13 cellular contexts compared by ENCODE assay signal in genomic region chr9:19948021-19948420, GRCh38.
DNase-seq lines count a peak whose midpoint lies in the region; ATAC-seq and TF ChIP-seq lines count a peak whose summit lies in the region.
"Had no signal": no experiment of that assay in that cellular context is flagged by ENCODE, and none has a peak within 500 bp of the region (broad histone marks: within the 10 kb centered on the region; RNA-seq: fewer than 3 reads in every experiment).

No MANE protein-coding gene starts in this region.

- H3K4me1 Mint-ChIP-seq in effector memory CD8-positive, alpha-beta T cell (ENCODE audit: low read depth in 2 of 2): no peaks in the 10 kb centered on the region
- peaks cover 4% of the 10 kb centered on the region for H3K4me1 Mint-ChIP-seq in activated T-helper 2 cell treated with anti-CD3 and anti-CD28 coated beads, Interferon-gamma antibody, Interleukin-2, Interleukin-4, amounts not matched to agents 10 μg/mL and 5 μg/mL and 100 μg/mL, durations not matched to agents 14 hours and 24 hours and 36 hours (ENCODE audit: low read depth)
- H3K4me1 Mint-ChIP-seq in activated T-cell treated with anti-CD3 and anti-CD28 coated beads, Interleukin-2, amount 50 U/mL, for 72 hours (ENCODE audit: low read depth): peaks cover 13% of the 10 kb centered on the region
- H3K4me1 Mint-ChIP-seq: CD4-positive, alpha-beta memory T cell had no signal

- DNase-seq in SK-N-MC (ENCODE audit: low read depth, low spot score): no peak
- peak; percentile 13 to 35 for DNase-seq in cardiac fibroblast (ENCODE audit: low read depth in 2 of 2)
- DNase-seq in fibroblast of the aortic adventitia (ENCODE audit: low read depth): peak; percentile 69
- peak; percentile 50 for DNase-seq in renal cortical epithelial cell (ENCODE audit: low read depth)
- no peak for DNase-seq in effector memory CD8-positive, alpha-beta T cell
- DNase-seq in activated T-helper 2 cell treated with anti-CD3 and anti-CD28 coated beads, Interferon-gamma antibody, Interleukin-2, Interleukin-4, amounts not matched to agents 10 μg/mL and 5 μg/mL and 100 μg/mL, durations not matched to agents 14 hours and 24 hours and 36 hours (ENCODE audit: low spot score): no peak
- no peak for DNase-seq in activated T-cell treated with anti-CD3 and anti-CD28 coated beads, Interleukin-2, amount 50 U/mL, for 72 hours
- DNase-seq: BE2C; CD4-positive, alpha-beta memory T cell; DMS79 had no signal

- H3K36me3 ChIP-seq in SK-N-MC (ENCODE audit: insufficient read depth, low read length): no peaks in the 10 kb centered on the region
- H3K36me3 ChIP-seq: BE2C, HAP-1 had no signal

- no peaks in the 10 kb centered on the region for H3K36me3 Mint-ChIP-seq in effector memory CD8-positive, alpha-beta T cell (ENCODE audit: insufficient read depth)
- no peaks in the 10 kb centered on the region for H3K36me3 Mint-ChIP-seq in activated T-helper 2 cell treated with anti-CD3 and anti-CD28 coated beads, Interferon-gamma antibody, Interleukin-2, Interleukin-4, amounts not matched to agents 10 μg/mL and 5 μg/mL and 100 μg/mL, durations not matched to agents 14 hours and 24 hours and 36 hours (ENCODE audit: low read depth)
- peaks cover 0 to 3% of the 10 kb centered on the region in 2 donors for H3K36me3 Mint-ChIP-seq in activated T-cell treated with anti-CD3 and anti-CD28 coated beads, Interleukin-2, amount 50 U/mL, for 72 hours (ENCODE audit: insufficient read depth in 2 of 2)
- H3K36me3 Mint-ChIP-seq: CD4-positive, alpha-beta memory T cell had no signal

- intact Hi-C loops in activated T-helper 2 cell treated with anti-CD3 and anti-CD28 coated beads, Interferon-gamma antibody, Interleukin-2, Interleukin-4, amounts not matched to agents 10 μg/mL and 5 μg/mL and 100 μg/mL, durations not matched to agents 14 hours and 24 hours and 36 hours (cut with micrococcal nuclease): loop anchor here (5.0 kb wide), 1 partner anchor 49 kb away; no protein-coding TSS in a partner anchor

- TF ChIP-seq CTCF in cardiac fibroblast (IDR thresholded peaks at IDR 0.05; ENCODE audit: low read depth, low read length) (no peak), fibroblast of the aortic adventitia (IDR thresholded peaks at IDR 0.05; ENCODE audit: insufficient read depth, low read length) (no peak)

- no peak overlapping the region for H3K4me3 ChIP-seq in SK-N-MC
- no peak overlapping the region for H3K4me3 ChIP-seq in cardiac fibroblast (replicated peaks in 1 of 2; ENCODE audit: low read depth in 2 of 2, low read length in 2 of 2)
- no peak overlapping the region for H3K4me3 ChIP-seq in fibroblast of the aortic adventitia (ENCODE audit: low read depth, low read length)
- H3K4me3 ChIP-seq: GM12878, HAP-1 had no signal

- H3K9me3 ChIP-seq in SK-N-MC (ENCODE audit: low read depth, low read length): no peaks in the 10 kb centered on the region
- H3K9me3 ChIP-seq: BE2C, HAP-1 had no signal

- H3K27me3 Mint-ChIP-seq in effector memory CD8-positive, alpha-beta T cell: peaks cover 15 to 22% of the 10 kb centered on the region in 2 donors
- peaks cover 25% of the 10 kb centered on the region for H3K27me3 Mint-ChIP-seq in activated T-helper 2 cell treated with anti-CD3 and anti-CD28 coated beads, Interferon-gamma antibody, Interleukin-2, Interleukin-4, amounts not matched to agents 10 μg/mL and 5 μg/mL and 100 μg/mL, durations not matched to agents 14 hours and 24 hours and 36 hours (ENCODE audit: low read depth)
- peaks cover 3% of the 10 kb centered on the region for H3K27me3 Mint-ChIP-seq in activated T-cell treated with anti-CD3 and anti-CD28 coated beads, Interleukin-2, amount 50 U/mL, for 72 hours (ENCODE audit: low read depth)

- ATAC-seq in effector memory CD8-positive, alpha-beta T cell (replicated peaks): no peak
- no peak for ATAC-seq in activated T-cell treated with anti-CD3 and anti-CD28 coated beads, Interleukin-2, amount 50 U/mL, for 72 hours (replicated peaks in 1 of 2)
- ATAC-seq: GM12878 had no signal

- no peak overlapping the region for H3K27ac Mint-ChIP-seq in effector memory CD8-positive, alpha-beta T cell
- H3K27ac Mint-ChIP-seq in activated T-helper 2 cell treated with anti-CD3 and anti-CD28 coated beads, Interferon-gamma antibody, Interleukin-2, Interleukin-4, amounts not matched to agents 10 μg/mL and 5 μg/mL and 100 μg/mL, durations not matched to agents 14 hours and 24 hours and 36 hours: no peak overlapping the region
- H3K27ac Mint-ChIP-seq in activated T-cell treated with anti-CD3 and anti-CD28 coated beads, Interleukin-2, amount 50 U/mL, for 72 hours: no peak overlapping the region
- H3K27ac Mint-ChIP-seq: CD4-positive, alpha-beta memory T cell had no signal

- H3K9ac ChIP-seq in SK-N-MC (ENCODE audit: insufficient read length): no peak overlapping the region

- no peak overlapping the region for H3K4me3 Mint-ChIP-seq in effector memory CD8-positive, alpha-beta T cell
- no peak overlapping the region for H3K4me3 Mint-ChIP-seq in activated T-helper 2 cell treated with anti-CD3 and anti-CD28 coated beads, Interferon-gamma antibody, Interleukin-2, Interleukin-4, amounts not matched to agents 10 μg/mL and 5 μg/mL and 100 μg/mL, durations not matched to agents 14 hours and 24 hours and 36 hours (ENCODE audit: low read depth)
- H3K4me3 Mint-ChIP-seq in activated T-cell treated with anti-CD3 and anti-CD28 coated beads, Interleukin-2, amount 50 U/mL, for 72 hours: no peak overlapping the region
- H3K4me3 Mint-ChIP-seq: CD4-positive, alpha-beta memory T cell had no signal

- 0 out of 2 replicates have a peak overlapping the region, but pooled peaks have one; percentile 44 for H3K27ac ChIP-seq in SK-N-MC
- H3K27ac ChIP-seq: C4-2B had no signal

- H3K9me3 Mint-ChIP-seq in effector memory CD8-positive, alpha-beta T cell: no peaks in the 10 kb centered on the region
- no peaks in the 10 kb centered on the region for H3K9me3 Mint-ChIP-seq in activated T-helper 2 cell treated with anti-CD3 and anti-CD28 coated beads, Interferon-gamma antibody, Interleukin-2, Interleukin-4, amounts not matched to agents 10 μg/mL and 5 μg/mL and 100 μg/mL, durations not matched to agents 14 hours and 24 hours and 36 hours
- peaks cover 1 to 2% of the 10 kb centered on the region in 2 donors for H3K9me3 Mint-ChIP-seq in activated T-cell treated with anti-CD3 and anti-CD28 coated beads, Interleukin-2, amount 50 U/mL, for 72 hours

Comparison
In these comparisons a context has a peak if more than half of its experiments do, and no peak if none do; other contexts are left out.
1. DNase-seq: peak in cardiac fibroblast (2 of 2), fibroblast of the aortic adventitia (single experiment) and renal cortical epithelial cell (single experiment); none in SK-N-MC (single experiment), effector memory CD8-positive, alpha-beta T cell (0 of 3), activated T-helper 2 cell treated with anti-CD3 and anti-CD28 coated beads, Interferon-gamma antibody, Interleukin-2, Interleukin-4, amounts not matched to agents 10 μg/mL and 5 μg/mL and 100 μg/mL, durations not matched to agents 14 hours and 24 hours and 36 hours (single experiment) and activated T-cell treated with anti-CD3 and anti-CD28 coated beads, Interleukin-2, amount 50 U/mL, for 72 hours (0 of 2).